In the genomic region with DNA sequence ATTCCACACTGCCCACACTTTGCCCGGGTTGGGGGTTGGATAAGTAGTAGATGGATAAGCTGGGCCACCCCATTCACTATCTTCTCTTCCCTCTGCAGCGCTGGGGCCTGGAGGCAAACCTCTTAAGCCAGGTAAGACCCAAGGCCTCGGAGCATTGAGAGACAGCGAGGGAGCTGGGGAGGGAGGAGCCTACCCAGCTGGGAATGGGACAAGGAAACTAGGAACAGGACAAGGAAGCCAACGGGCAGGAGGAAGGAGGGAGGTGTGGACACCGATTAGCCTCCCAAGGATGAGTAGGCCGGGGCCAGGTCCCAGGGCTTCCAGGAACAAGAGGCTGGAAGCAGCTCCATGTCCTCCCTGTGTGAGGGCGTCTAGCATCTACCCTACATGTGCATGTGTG, we compare ENCODE assay signal across 25 cellular contexts. TPM values are rescaled to one million over a fixed set of nuclear protein-coding genes. Genes with fewer than 3 reads are reported as not detected.
DNase-seq lines count a peak whose midpoint lies in the region; ATAC-seq and TF ChIP-seq lines count a peak whose summit lies in the region.
"Had no signal": no experiment of that assay in that cellular context is flagged by ENCODE, and none has a peak within 500 bp of the region (broad histone marks: within the 10 kb centered on the region; RNA-seq: fewer than 3 reads in every experiment).

No MANE protein-coding gene starts in this region.

- in situ Hi-C loops in transverse colon (cut with MboI; ENCODE audit: low pct_ligation_motif_present in 1 of 4, low pct_unique_long_range_greater_than_20kb in 1 of 4, low sequenced_read_pairs in 3 of 4), result no loop called here

- H3K9me3 ChIP-seq in SJCRH30 (replicated peaks), result no peaks in the 10 kb centered on the region
- no peaks in the 10 kb centered on the region for H3K9me3 ChIP-seq in gastroesophageal sphincter
- H3K9me3 ChIP-seq in neuronal stem cell (replicated peaks in 1 of 2; ENCODE audit: control insufficient read depth in 2 of 2, insufficient read depth in 1 of 2, low read depth in 1 of 2, low read length in 2 of 2), result no peaks in the 10 kb centered on the region
- H3K9me3 ChIP-seq in transverse colon, result no peaks in the 10 kb centered on the region
- H3K9me3 ChIP-seq: prostate gland had no signal

- H3K36me3 Mint-ChIP-seq in activated CD4-positive, alpha-beta T cell treated with anti-CD3 and anti-CD28 coated beads, Interleukin-2, amount 10 ng/mL, durations not matched to agents 7 days and 5 days (ENCODE audit: low read depth), result no peaks in the 10 kb centered on the region
- H3K36me3 Mint-ChIP-seq: CD8-positive, alpha-beta T cell had no signal

- H2BK5ac ChIP-seq in neuronal stem cell (ENCODE audit: low read length), result no peak overlapping the region

- no peak overlapping the region for H3K18ac ChIP-seq in neuronal stem cell (ENCODE audit: low read length)

- H3K9me3 Mint-ChIP-seq in activated CD4-positive, alpha-beta T cell treated with anti-CD3 and anti-CD28 coated beads, Interleukin-2, amount 10 ng/mL, durations not matched to agents 7 days and 5 days, result no peaks in the 10 kb centered on the region
- H3K9me3 Mint-ChIP-seq: CD8-positive, alpha-beta T cell had no signal

- H3K4me1 Mint-ChIP-seq in activated CD4-positive, alpha-beta T cell treated with anti-CD3 and anti-CD28 coated beads, Interleukin-2, amount 10 ng/mL, durations not matched to agents 7 days and 5 days, result no peaks in the 10 kb centered on the region

- no peak overlapping the region for H3K27ac Mint-ChIP-seq in activated CD4-positive, alpha-beta T cell treated with anti-CD3 and anti-CD28 coated beads, Interleukin-2, amount 10 ng/mL, durations not matched to agents 7 days and 5 days
- H3K27ac Mint-ChIP-seq: CD8-positive, alpha-beta T cell had no signal

- no peaks in the 10 kb centered on the region for H3K79me1 ChIP-seq in neuronal stem cell (ENCODE audit: low read depth, low read length)

- H3K4me2 ChIP-seq in neuronal stem cell (ENCODE audit: insufficient read depth, low read length, poor library complexity, severe bottlenecking), result no peak overlapping the region

- H2AFZ ChIP-seq in neuronal stem cell (ENCODE audit: low read length), result no peak overlapping the region
- H2AFZ ChIP-seq: GM23248 had no signal

- peak; percentile 51 for ATAC-seq in gastroesophageal sphincter
- ATAC-seq: CD8-positive, alpha-beta T cell; GM12878 had no signal

- POLR2A ChIA-PET in activated CD4-positive, alpha-beta T cell treated with anti-CD3 and anti-CD28 coated beads, Interleukin-2, amount 10 ng/mL, durations not matched to agents 7 days and 5 days (lab: Charles Lee), result no interaction called here

- DNase-seq in SJCRH30 (no peak), neuronal stem cell (ENCODE audit: low spot score) (no peak), transverse colon (no peak), MV-4-11 (lab: John Stamatoyannopoulos, UW) (no peak), foreskin fibroblast (no peak)
- DNase-seq in activated CD4-positive, alpha-beta T cell treated with anti-CD3 and anti-CD28 coated beads, Interleukin-2, amount 10 ng/mL, durations not matched to agents 7 days and 5 days, result no peak
- DNase-seq: activated CD8-positive, alpha-beta memory T cell treated with anti-CD3 and anti-CD28 coated beads, Interleukin-2, amount 50 U/mL, for 48 hours; CD8-positive, alpha-beta T cell; dermis blood vessel endothelial cell; DMS53; foreskin melanocyte; GM23248; kidney glomerular epithelial cell; MM.1S; NCI-H146; NCI-H2171; SHP77 treated with DMSO at 0.1 percent for 48 hours; stimulated activated CD4-positive, alpha-beta T cell treated with anti-CD3 and anti-CD28 coated beads, Interleukin-12 subunit alpha, Interleukin-12 subunit beta, amount 100 ng/mL, for 4 hours; T-helper 1 cell had no signal

- WGBS in gastroesophageal sphincter (ENCODE audit: low coverage in 1 of 2), 2 donors, result 69% methylated on average over 2 of the region's 8 CpGs
- WGBS in neuronal stem cell (ENCODE audit: extremely low coverage in 2 of 2, insufficient read length in 2 of 2, insufficient replicate concordance in 1 of 2), 2 donors, result no CpG with 5 or more reads among the region's 8 CpGs
- 47 to 74% methylated on average over 3 to 8 of the region's 8 CpGs for WGBS in transverse colon (ENCODE audit: low coverage in 1 of 2), 2 donors

- no peaks in the 10 kb centered on the region for H3K27me3 Mint-ChIP-seq in activated CD4-positive, alpha-beta T cell treated with anti-CD3 and anti-CD28 coated beads, Interleukin-2, amount 10 ng/mL, durations not matched to agents 7 days and 5 days

- H2BK120ac ChIP-seq in neuronal stem cell (ENCODE audit: low read depth, low read length), result no peak overlapping the region

- intact Hi-C loops in transverse colon (cut with DNase I; ENCODE audit: low total_unique reads), result no loop called here

- TF ChIP-seq POLR2A in gastroesophageal sphincter (IDR thresholded peaks at IDR 0.05) (no peak), transverse colon (IDR thresholded peaks at IDR 0.05) (no peak)

- TF ChIP-seq EP300 in gastroesophageal sphincter (IDR thresholded peaks at IDR 0.05), result no peak
- TF ChIP-seq EP300 in transverse colon (IDR thresholded peaks at IDR 0.05; ENCODE audit: low read depth), result no peak

- peak overlapping the region; percentile 53 for H3K9ac ChIP-seq in neuronal stem cell (ENCODE audit: low read depth, low read length, poor library complexity)
- H3K9ac ChIP-seq: GM23248 had no signal

- H3K4me3 ChIP-seq in SJCRH30 (no peak overlapping the region), gastroesophageal sphincter (no peak overlapping the region), neuronal stem cell (ENCODE audit: low read length in 2 of 2) (no peak overlapping the region), transverse colon (no peak overlapping the region), foreskin fibroblast (ENCODE audit: low read depth in 1 of 2, low read length in 2 of 2) (no peak overlapping the region)
- H3K4me3 ChIP-seq: GM12878, GM23248, prostate gland had no signal

- H4K91ac ChIP-seq in neuronal stem cell (ENCODE audit: low read depth, low read length, poor library complexity), result no peak overlapping the region

- no peak overlapping the region for H3K4ac ChIP-seq in neuronal stem cell (ENCODE audit: low read length)

- H2BK15ac ChIP-seq in neuronal stem cell (ENCODE audit: low read length), result no peak overlapping the region

- H3K27me3 ChIP-seq in SJCRH30, result no peaks in the 10 kb centered on the region
- H3K27me3 ChIP-seq in gastroesophageal sphincter, result no peaks in the 10 kb centered on the region
- peaks cover 0 to 12% (median 2%) of the 10 kb centered on the region in 3 experiments for H3K27me3 ChIP-seq in neuronal stem cell (ENCODE audit: control insufficient read depth in 3 of 3, insufficient read depth in 3 of 3, low read depth in 1 of 3, low read length in 3 of 3)
- H3K27me3 ChIP-seq in transverse colon, result no peaks in the 10 kb centered on the region

- TF ChIP-seq CTCF in gastroesophageal sphincter (IDR thresholded peaks at IDR 0.05), result no peak
- no peak for TF ChIP-seq CTCF in transverse colon (IDR thresholded peaks at IDR 0.05)
- TF ChIP-seq CTCF in foreskin fibroblast (IDR thresholded peaks at IDR 0.05; ENCODE audit: low read depth, low read length), result no peak

- H3K4me3 Mint-ChIP-seq in activated CD4-positive, alpha-beta T cell treated with anti-CD3 and anti-CD28 coated beads, Interleukin-2, amount 10 ng/mL, durations not matched to agents 7 days and 5 days, result no peak overlapping the region
- H3K4me3 Mint-ChIP-seq: CD8-positive, alpha-beta T cell had no signal

- H3K14ac ChIP-seq in neuronal stem cell (ENCODE audit: low read length), result no peak overlapping the region

- H2AK5ac ChIP-seq in neuronal stem cell (ENCODE audit: low read depth, low read length), result peak overlapping the region; percentile 6

- no peak overlapping the region for H3K23ac ChIP-seq in neuronal stem cell (ENCODE audit: low read depth, low read length, poor library complexity)

- no peak overlapping the region for H2BK12ac ChIP-seq in neuronal stem cell (ENCODE audit: low read length)

- CTCF ChIA-PET in activated CD4-positive, alpha-beta T cell treated with anti-CD3 and anti-CD28 coated beads, Interleukin-2, amount 10 ng/mL, durations not matched to agents 7 days and 5 days (lab: Charles Lee), result interaction anchor here (0.9 to 2.6 kb wide), 2 partner anchors 11 to 364 kb away, joined by 3 to 12 read pairs; no protein-coding TSS in a partner anchor

- H3K27ac ChIP-seq in SJCRH30 (peak overlapping the region; percentile 77; the same call in 1 of the 2 replicates), gastroesophageal sphincter (peak overlapping the region in 3 of 4 donors; percentile 50 to 64 (median 64)), neuronal stem cell (replicated peaks; ENCODE audit: low read length) (no peak overlapping the region), transverse colon (peak overlapping the region; percentile 11 to 64 (median 34))
- H3K27ac ChIP-seq: epithelial cell of prostate, GM23248 had no signal

- H3K36me3 ChIP-seq in SJCRH30, result 0 out of 2 replicates have a peak, but pooled peaks cover 3% of the 10 kb centered on the region
- peaks cover 0 to 99% of the 10 kb centered on the region in 2 donors for H3K36me3 ChIP-seq in gastroesophageal sphincter
- no peaks in the 10 kb centered on the region for H3K36me3 ChIP-seq in neuronal stem cell (replicated peaks in 1 of 2; ENCODE audit: control insufficient read depth in 2 of 2, insufficient read depth in 2 of 2, low read length in 2 of 2)
- no peaks in the 10 kb centered on the region for H3K36me3 ChIP-seq in transverse colon
- H3K36me3 ChIP-seq: prostate gland had no signal

- no peak overlapping the region for H4K8ac ChIP-seq in neuronal stem cell (ENCODE audit: low read depth, low read length)

- peaks cover 48% of the 10 kb centered on the region for H3K4me1 ChIP-seq in SJCRH30
- H3K4me1 ChIP-seq in gastroesophageal sphincter, result peaks cover 0 to 99% (median 13%) of the 10 kb centered on the region in 3 donors
- peaks cover 8 to 13% of the 10 kb centered on the region in 2 donors for H3K4me1 ChIP-seq in neuronal stem cell (ENCODE audit: control insufficient read depth in 2 of 2, insufficient read depth in 1 of 2, low read depth in 1 of 2, low read length in 2 of 2)
- peaks cover 10 to 27% (median 15%) of the 10 kb centered on the region in 4 donors for H3K4me1 ChIP-seq in transverse colon

RNA-seq across cellular contexts. Expression of gene ELN, which starts 9.6 kb away (rescaled TPM):
- total RNA-seq in SJCRH30 (2014; rRNA removed; shearing (Covaris generic)), result 100 and 110 TPM in 2 replicates
- 100 to 1,000 TPM; 316 to 703 (median 441) TPM for total RNA-seq in gastroesophageal sphincter
- 2.9 TPM for polyA plus RNA-seq in neuronal stem cell (2013, experiment 1 of 2)
- 3.1 TPM for polyA plus RNA-seq in neuronal stem cell (2013, experiment 2 of 2)
- total RNA-seq in transverse colon, result 100 to 1,000 TPM in 1 of 4 donors, 10 to 100 TPM in 2, 1 to 10 TPM in 1; 8.4 to 147 (median 25.8) TPM
- total RNA-seq in activated CD4-positive, alpha-beta T cell treated with anti-CD3 and anti-CD28 coated beads, Interleukin-2, amount 10 ng/mL, durations not matched to agents 7 days and 5 days, result not detected
- total RNA-seq: CD8-positive, alpha-beta T cell; OCI-LY7 had no signal
- polyA plus RNA-seq: neural cell had no signal

RNA-seq across cellular contexts. Expression of gene LIMK1, which starts 46.0 kb away (rescaled TPM):
- total RNA-seq in SJCRH30 (2014; rRNA removed; shearing (Covaris generic)), result 43.2 and 43.4 TPM in 2 replicates
- total RNA-seq in gastroesophageal sphincter, result 10 to 100 TPM in 3 of 4 donors, 1 to 10 TPM in 1; 7.2 to 20.6 (median 13.2) TPM
- polyA plus RNA-seq in neuronal stem cell (2013, experiment 1 of 2), result 62.3 TPM
- 60.7 TPM for polyA plus RNA-seq in neuronal stem cell (2013, experiment 2 of 2)
- 10 to 100 TPM; 13.4 to 44.2 (median 27.1) TPM for total RNA-seq in transverse colon
- total RNA-seq in activated CD4-positive, alpha-beta T cell treated with anti-CD3 and anti-CD28 coated beads, Interleukin-2, amount 10 ng/mL, durations not matched to agents 7 days and 5 days, result 10 to 100 TPM; 16.0 to 16.2 TPM

Comparison
In these comparisons a context has a peak if more than half of its experiments do, and no peak if none do; other contexts are left out.
1. RNA of gene ELN, which starts 9.6 kb away (total RNA-seq): 316 to 703 TPM in gastroesophageal sphincter, 100 to 110 TPM in SJCRH30 and 8.4 to 147 TPM in transverse colon; not detected in activated CD4-positive, alpha-beta T cell treated with anti-CD3 and anti-CD28 coated beads, Interleukin-2, amount 10 ng/mL, durations not matched to agents 7 days and 5 days; every median in the first group is over 4 times any median in the second.